In genomic region chr21:8994640-8995511, GRCh38 we compare ENCODE assay signal across 24 cellular contexts.
A peak's percentile ranks its signal among the peaks of the same experiment; 100 is the strongest.
DNase-seq lines count a peak whose midpoint lies in the region; ATAC-seq, FAIRE-seq and TF ChIP-seq lines count a peak whose summit lies in the region.
"Had no signal": no experiment of that assay in that cellular context is flagged by ENCODE, and none has a peak within 500 bp of the region (broad histone marks: within the 10 kb centered on the region; RNA-seq: fewer than 3 reads in every experiment).

No MANE protein-coding gene starts in this region.

- peaks cover 96% of the 10 kb centered on the region for H3K36me3 Mint-ChIP-seq in WTC11
- peaks cover 48% of the 10 kb centered on the region for H3K36me3 Mint-ChIP-seq in natural killer cell
- H3K36me3 Mint-ChIP-seq in activated T-cell treated with anti-CD3 and anti-CD28 coated beads, Interleukin-2, amount 50 U/mL, for 24 hours (ENCODE audit: low read depth): no peaks in the 10 kb centered on the region
- H3K36me3 Mint-ChIP-seq: T-cell had no signal

- intact Hi-C loops in natural killer cell (cut with micrococcal nuclease): no loop called here

- no peak for TF ChIP-seq CTCF in WTC11 (IDR thresholded peaks at IDR 0.05)
- TF ChIP-seq CTCF in natural killer cell (IDR thresholded peaks at IDR 0.05): no peak

- H3K4me1 Mint-ChIP-seq in WTC11 (no peaks in the 10 kb centered on the region), natural killer cell (no peaks in the 10 kb centered on the region)
- no peaks in the 10 kb centered on the region for H3K4me1 Mint-ChIP-seq in activated T-cell treated with anti-CD3 and anti-CD28 coated beads, Interleukin-2, amount 50 U/mL, for 24 hours (ENCODE audit: low read depth)
- H3K4me1 Mint-ChIP-seq: T-cell had no signal

- no peak overlapping the region for H3K27ac Mint-ChIP-seq in WTC11
- H3K27ac Mint-ChIP-seq in natural killer cell: no peak overlapping the region
- no peak overlapping the region for H3K27ac Mint-ChIP-seq in activated T-cell treated with anti-CD3 and anti-CD28 coated beads, Interleukin-2, amount 50 U/mL, for 24 hours
- H3K27ac Mint-ChIP-seq: T-cell had no signal

- ATAC-seq in WTC11: no peak
- no peak for ATAC-seq in natural killer cell
- ATAC-seq in GM21529 (IDR thresholded peaks at IDR 0.05; ENCODE audit: unreplicated experiment): no peak
- ATAC-seq: gastrocnemius medialis, T-cell, upper lobe of right lung had no signal

- in situ Hi-C loops in G401 (cut with HindIII; ENCODE audit: low sequenced_read_pairs): no loop called here

- FAIRE-seq in islet of Langerhans (lab: Jason Lieb, UNC): peak; percentile 88
- FAIRE-seq in HTR-8/SVneo (lab: Jason Lieb, UNC): no peak

- CTCF ChIA-PET in WTC11 (lab: Charles Lee): no interaction called here

- POLR2A ChIA-PET in WTC11 (lab: Charles Lee): no interaction called here

- H3K9me3 Mint-ChIP-seq in WTC11: peaks cover 98% of the 10 kb centered on the region
- H3K9me3 Mint-ChIP-seq in natural killer cell: peaks cover 34 to 47% of the 10 kb centered on the region in 2 donors
- H3K9me3 Mint-ChIP-seq in activated T-cell treated with anti-CD3 and anti-CD28 coated beads, Interleukin-2, amount 50 U/mL, for 24 hours: peaks cover 49% of the 10 kb centered on the region

- H3K4me3 Mint-ChIP-seq in WTC11 (no peak overlapping the region), natural killer cell (no peak overlapping the region)
- H3K4me3 Mint-ChIP-seq in activated T-cell treated with anti-CD3 and anti-CD28 coated beads, Interleukin-2, amount 50 U/mL, for 24 hours: no peak overlapping the region
- H3K4me3 Mint-ChIP-seq: T-cell had no signal

- DNase-seq in G401 (ENCODE audit: low spot score) (peak; percentile 40), NAMALWA (ENCODE audit: low spot score) (peak; percentile 28), WTC11 (ENCODE audit: low spot score) (no peak), natural killer cell (no peak), HTR-8/SVneo (ENCODE audit: insufficient read length, low spot score) (no peak)
- DNase-seq in activated T-cell treated with anti-CD3 and anti-CD28 coated beads, Interleukin-2, amount 50 U/mL, for 24 hours: no peak
- DNase-seq: activated CD4-positive, alpha-beta T cell treated with anti-CD3 and anti-CD28 coated beads, Interleukin-2, amount 50 U/mL, for 1 hour; activated CD8-positive, alpha-beta memory T cell treated with anti-CD3 and anti-CD28 coated beads, Interleukin-2, amount 50 U/mL, for 4 hours; activated gamma-delta T cell; AML-193; COR-L47; EL; erythroblast; gastrocnemius medialis; kidney glomerular epithelial cell; mammary epithelial cell; NCI-H187; NCI-H345; NK-92 treated with Interleukin-12 subunit alpha and Interleukin-12 subunit beta, amount 100 ng/mL, for 24 hours; occipital lobe; T-cell; upper lobe of right lung had no signal

- peaks cover 52% of the 10 kb centered on the region for H3K27me3 Mint-ChIP-seq in WTC11 (ENCODE audit: low read depth)
- H3K27me3 Mint-ChIP-seq in natural killer cell (ENCODE audit: low read depth in 2 of 2): peaks cover 0 to 2% of the 10 kb centered on the region in 2 donors
- H3K27me3 Mint-ChIP-seq in activated T-cell treated with anti-CD3 and anti-CD28 coated beads, Interleukin-2, amount 50 U/mL, for 24 hours: peaks cover 44% of the 10 kb centered on the region

TF ChIP-seq in WTC11, 78 proteins besides CTCF, POLR2A, EP300 and RAD21:
- TF ChIP-seq AFF4 (CRISPR knock-in tag; IDR thresholded peaks at IDR 0.05; ENCODE audit: borderline replicate concordance) (no peak), USF1 (CRISPR knock-in tag; IDR thresholded peaks at IDR 0.05) (no peak), ARID4B (CRISPR knock-in tag; IDR thresholded peaks at IDR 0.05; ENCODE audit: borderline replicate concordance) (no peak), SOX15 (CRISPR knock-in tag; IDR thresholded peaks at IDR 0.05) (0 out of 2 replicates have a peak, but pooled peaks have one; percentile 57)

Comparison
In these comparisons a context has a peak if more than half of its experiments do, and no peak if none do; other contexts are left out.
1. DNase-seq: peak in G401 (single experiment) and NAMALWA (single experiment); none in WTC11 (single experiment), natural killer cell (single experiment), activated T-cell treated with anti-CD3 and anti-CD28 coated beads, Interleukin-2, amount 50 U/mL, for 24 hours (single experiment) and HTR-8/SVneo (single experiment).